In the genomic region with DNA sequence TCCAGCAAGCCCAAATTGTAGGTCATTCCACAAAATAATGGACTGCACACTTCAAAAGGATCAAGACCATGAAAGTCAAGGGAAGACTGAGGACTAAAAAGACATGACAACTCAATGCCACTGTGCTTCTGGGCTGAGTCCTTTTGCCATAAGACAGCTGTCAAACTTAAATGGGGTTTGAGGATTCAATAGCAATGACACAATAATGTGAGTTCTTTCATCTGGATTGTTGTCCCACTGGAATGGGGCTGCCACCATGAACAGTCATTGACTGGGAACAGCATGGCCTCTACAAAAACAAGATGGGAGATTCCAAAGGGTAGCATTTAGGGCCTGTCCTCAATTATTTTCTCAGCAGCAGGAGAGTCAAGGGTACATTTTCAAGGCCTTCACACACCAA, we compare ENCODE assay signal across 1 cellular context.
TF ChIP-seq lines count a peak whose summit lies in the region.

No MANE protein-coding gene starts in this region.

TF ChIP-seq in HepG2, 621 proteins besides CTCF, POLR2A, EP300 and RAD21 (continued from another document):
- TF ChIP-seq, protein P1, sequence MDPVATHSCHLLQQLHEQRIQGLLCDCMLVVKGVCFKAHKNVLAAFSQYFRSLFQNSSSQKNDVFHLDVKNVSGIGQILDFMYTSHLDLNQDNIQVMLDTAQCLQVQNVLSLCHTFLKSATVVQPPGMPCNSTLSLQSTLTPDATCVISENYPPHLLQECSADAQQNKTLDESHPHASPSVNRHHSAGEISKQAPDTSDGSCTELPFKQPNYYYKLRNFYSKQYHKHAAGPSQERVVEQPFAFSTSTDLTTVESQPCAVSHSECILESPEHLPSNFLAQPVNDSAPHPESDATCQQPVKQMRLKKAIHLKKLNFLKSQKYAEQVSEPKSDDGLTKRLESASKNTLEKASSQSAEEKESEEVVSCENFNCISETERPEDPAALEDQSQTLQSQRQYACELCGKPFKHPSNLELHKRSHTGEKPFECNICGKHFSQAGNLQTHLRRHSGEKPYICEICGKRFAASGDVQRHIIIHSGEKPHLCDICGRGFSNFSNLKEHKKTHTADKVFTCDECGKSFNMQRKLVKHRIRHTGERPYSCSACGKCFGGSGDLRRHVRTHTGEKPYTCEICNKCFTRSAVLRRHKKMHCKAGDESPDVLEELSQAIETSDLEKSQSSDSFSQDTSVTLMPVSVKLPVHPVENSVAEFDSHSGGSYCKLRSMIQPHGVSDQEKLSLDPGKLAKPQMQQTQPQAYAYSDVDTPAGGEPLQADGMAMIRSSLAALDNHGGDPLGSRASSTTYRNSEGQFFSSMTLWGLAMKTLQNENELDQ (CRISPR knock-in tag; IDR thresholded peaks at IDR 0.05; ENCODE audit: borderline replicate concordance) = no peak
- TF ChIP-seq, protein P2, sequence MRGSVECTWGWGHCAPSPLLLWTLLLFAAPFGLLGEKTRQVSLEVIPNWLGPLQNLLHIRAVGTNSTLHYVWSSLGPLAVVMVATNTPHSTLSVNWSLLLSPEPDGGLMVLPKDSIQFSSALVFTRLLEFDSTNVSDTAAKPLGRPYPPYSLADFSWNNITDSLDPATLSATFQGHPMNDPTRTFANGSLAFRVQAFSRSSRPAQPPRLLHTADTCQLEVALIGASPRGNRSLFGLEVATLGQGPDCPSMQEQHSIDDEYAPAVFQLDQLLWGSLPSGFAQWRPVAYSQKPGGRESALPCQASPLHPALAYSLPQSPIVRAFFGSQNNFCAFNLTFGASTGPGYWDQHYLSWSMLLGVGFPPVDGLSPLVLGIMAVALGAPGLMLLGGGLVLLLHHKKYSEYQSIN (CRISPR knock-in tag; IDR thresholded peaks at IDR 0.05; ENCODE audit: borderline replicate concordance) = no peak
- no peak for TF ChIP-seq KMT2B (CRISPR knock-in tag; IDR thresholded peaks at IDR 0.05)
- TF ChIP-seq KLF11 (CRISPR knock-in tag; IDR thresholded peaks at IDR 0.05) = no peak
